ENCODE assay signal across 20 cellular contexts in the genomic region with DNA sequence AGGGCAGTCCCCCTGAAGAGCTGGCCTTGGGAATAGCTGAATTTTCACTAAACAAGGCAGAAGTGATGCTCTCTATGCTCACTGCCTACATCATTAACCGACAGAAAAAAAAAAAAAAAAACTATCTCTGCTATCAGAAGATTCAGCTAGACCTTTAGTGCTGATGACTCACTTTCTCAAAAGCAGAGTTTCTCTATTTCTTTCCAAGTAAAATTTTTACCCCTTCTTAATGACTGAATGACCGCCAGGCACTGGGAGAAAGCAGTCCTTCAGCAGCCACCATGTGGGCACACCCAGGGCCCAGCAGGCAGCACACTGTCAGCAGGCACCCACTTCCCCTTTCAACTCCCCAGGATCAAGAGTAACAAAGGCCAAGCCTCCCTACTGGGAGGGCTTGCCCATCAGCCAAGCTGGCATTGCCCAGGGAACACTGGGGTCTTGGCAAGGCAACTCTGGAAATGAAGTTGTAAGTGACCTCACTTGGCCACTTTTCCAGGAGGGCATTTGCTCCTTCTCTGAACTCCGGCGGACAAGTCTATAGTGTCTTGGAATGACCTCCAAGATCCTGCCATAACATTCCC.
"Had no signal": no experiment of that assay in that cellular context is flagged by ENCODE, and none has a peak within 500 bp of the region (broad histone marks: within the 10 kb centered on the region; RNA-seq: fewer than 3 reads in every experiment).

No MANE protein-coding gene starts in this region.

- H3K9me3 Mint-ChIP-seq: activated T-helper 17 cell treated with anti-CD3 and anti-CD28 coated beads, Interleukin-2, amount 50 U/mL, for 72 hours; memory B cell; naive thymus-derived CD4-positive, alpha-beta T cell; stimulated activated memory B cell treated with anti-CD40 and anti-IgM and Interleukin-4, amounts not matched to agents 10 μg/mL and 1 μg/mL and 100 μg/mL, for 72 hours; T-helper 2 cell treated with Interferon-gamma antibody and Interleukin-4, amounts not matched to agents 5 μg/mL and 100 μg/mL, for 36 hours had no signal

- FAIRE-seq: endothelial cell of umbilical vein had no signal

- DNase-seq: activated CD4-positive, alpha-beta T cell treated with anti-CD3 and anti-CD28 coated beads, Interleukin-2, amount 50 U/mL, for 1 hour; activated naive CD4-positive, alpha-beta T cell treated with Interleukin-2 at 50 U/mL for 16 hours; activated T-cell treated with anti-CD3 and anti-CD28 coated beads for 4 hours; aorta; cortex of kidney; effector CD8-positive, alpha-beta T cell; esophagus squamous epithelium; foreskin keratinocyte; kidney glomerular epithelial cell; left ventricle myocardium superior; mucosa of descending colon; naive thymus-derived CD4-positive, alpha-beta T cell; stimulated activated CD4-positive, alpha-beta T cell treated with anti-CD3 and anti-CD28 coated beads, Interleukin-2, amount 100 ng/mL, for 48 hours; transverse colon had no signal

- H3K27me3 Mint-ChIP-seq: activated T-helper 17 cell treated with anti-CD3 and anti-CD28 coated beads, Interleukin-2, amount 50 U/mL, for 72 hours; memory B cell; stimulated activated memory B cell treated with anti-CD40 and anti-IgM and Interleukin-4, amounts not matched to agents 10 μg/mL and 1 μg/mL and 100 μg/mL, for 72 hours had no signal

- H3K4me1 Mint-ChIP-seq: activated T-helper 17 cell treated with anti-CD3 and anti-CD28 coated beads, Interleukin-2, amount 50 U/mL, for 72 hours; memory B cell; naive thymus-derived CD4-positive, alpha-beta T cell; stimulated activated memory B cell treated with anti-CD40 and anti-IgM and Interleukin-4, amounts not matched to agents 10 μg/mL and 1 μg/mL and 100 μg/mL, for 72 hours had no signal

- H3K27ac Mint-ChIP-seq: activated T-helper 17 cell treated with anti-CD3 and anti-CD28 coated beads, Interleukin-2, amount 50 U/mL, for 72 hours; memory B cell; naive thymus-derived CD4-positive, alpha-beta T cell; stimulated activated memory B cell treated with anti-CD40 and anti-IgM and Interleukin-4, amounts not matched to agents 10 μg/mL and 1 μg/mL and 100 μg/mL, for 72 hours; T-helper 2 cell treated with Interferon-gamma antibody and Interleukin-4, amounts not matched to agents 5 μg/mL and 100 μg/mL, for 36 hours had no signal

- H3K4me3 Mint-ChIP-seq: activated T-helper 17 cell treated with anti-CD3 and anti-CD28 coated beads, Interleukin-2, amount 50 U/mL, for 72 hours; memory B cell; naive thymus-derived CD4-positive, alpha-beta T cell; stimulated activated memory B cell treated with anti-CD40 and anti-IgM and Interleukin-4, amounts not matched to agents 10 μg/mL and 1 μg/mL and 100 μg/mL, for 72 hours; T-helper 2 cell treated with Interferon-gamma antibody and Interleukin-4, amounts not matched to agents 5 μg/mL and 100 μg/mL, for 36 hours had no signal

- ATAC-seq: activated CD4-positive, CD25-positive, alpha-beta regulatory T cell treated with anti-CD3 and anti-CD28 coated beads, Interleukin-2, amount 50 U/mL, for 24 hours; activated T-helper 17 cell treated with anti-CD3 and anti-CD28 coated beads, Interleukin-2, amount 50 U/mL, for 72 hours; left ventricle myocardium superior; mucosa of descending colon; naive thymus-derived CD4-positive, alpha-beta T cell; stimulated activated memory B cell treated with anti-CD40 and anti-IgM and Interleukin-4, amounts not matched to agents 10 μg/mL and 1 μg/mL and 100 μg/mL, for 72 hours had no signal

- H3K36me3 Mint-ChIP-seq: memory B cell; naive thymus-derived CD4-positive, alpha-beta T cell; stimulated activated memory B cell treated with anti-CD40 and anti-IgM and Interleukin-4, amounts not matched to agents 10 μg/mL and 1 μg/mL and 100 μg/mL, for 72 hours had no signal
